In genomic region chr16:70370924-70371323, GRCh38 we compare ENCODE assay signal across 24 cellular contexts. TPM values are rescaled to one million over a fixed set of nuclear protein-coding genes. Genes with fewer than 3 reads are reported as not detected.
DNase-seq lines count a peak whose midpoint lies in the region; ATAC-seq and TF ChIP-seq lines count a peak whose summit lies in the region.
"Had no signal": no experiment of that assay in that cellular context is flagged by ENCODE, and none has a peak within 500 bp of the region (broad histone marks: within the 10 kb centered on the region; RNA-seq: fewer than 3 reads in every experiment).

No MANE protein-coding gene starts in this region.

- WGBS in esophagus squamous epithelium, 2 donors: 89 to 91% methylated on average over 10 of the region's 10 CpGs

- H3K4me3 ChIP-seq in CD8-positive, alpha-beta T cell (ENCODE audit: low read depth, low read length): no peak overlapping the region
- no peak overlapping the region for H3K4me3 ChIP-seq in gastrocnemius medialis
- no peak overlapping the region for H3K4me3 ChIP-seq in esophagus squamous epithelium
- H3K4me3 ChIP-seq: GM12878, PC-9, SJSA1 had no signal

- H3K27ac Mint-ChIP-seq in CD8-positive, alpha-beta T cell: peak overlapping the region; percentile 55
- H3K27ac Mint-ChIP-seq in HFFc6 (peak overlapping the region; percentile 42; the same call in 1 of the 2 replicates), chondrocyte (ENCODE audit: unreplicated experiment) (peak overlapping the region; percentile 38)
- no peak overlapping the region for H3K27ac Mint-ChIP-seq in stimulated activated effector memory CD8-positive, alpha-beta T cell treated with anti-CD3 and anti-CD28 coated beads, Interleukin-12 subunit alpha, Interleukin-12 subunit beta, amount 100 ng/mL, for 72 hours

- TF ChIP-seq POLR2A in gastrocnemius medialis (IDR thresholded peaks at IDR 0.05) (no peak), esophagus squamous epithelium (IDR thresholded peaks at IDR 0.05) (no peak)

- no peak for TF ChIP-seq CTCF in CD8-positive, alpha-beta T cell (IDR thresholded peaks at IDR 0.05)
- TF ChIP-seq CTCF in HFFc6 (IDR thresholded peaks at IDR 0.05) (no peak), chondrocyte (IDR thresholded peaks at IDR 0.05) (no peak), gastrocnemius medialis (IDR thresholded peaks at IDR 0.05 in 4 of 5, conservative IDR thresholded peaks at IDR 0.05 in 1 of 5) (no peak), esophagus squamous epithelium (IDR thresholded peaks at IDR 0.05) (no peak)

- H3K9me3 Mint-ChIP-seq in CD8-positive, alpha-beta T cell: no peaks in the 10 kb centered on the region
- H3K9me3 Mint-ChIP-seq in HFFc6 (no peaks in the 10 kb centered on the region), chondrocyte (ENCODE audit: low read depth) (no peaks in the 10 kb centered on the region)
- H3K9me3 Mint-ChIP-seq in stimulated activated effector memory CD8-positive, alpha-beta T cell treated with anti-CD3 and anti-CD28 coated beads, Interleukin-12 subunit alpha, Interleukin-12 subunit beta, amount 100 ng/mL, for 72 hours: no peaks in the 10 kb centered on the region
- H3K9me3 Mint-ChIP-seq: CD4-positive, alpha-beta memory T cell had no signal

- no peaks in the 10 kb centered on the region for H3K9me3 ChIP-seq in CD8-positive, alpha-beta T cell (ENCODE audit: low read length)
- no peaks in the 10 kb centered on the region for H3K9me3 ChIP-seq in gastrocnemius medialis
- no peaks in the 10 kb centered on the region for H3K9me3 ChIP-seq in esophagus squamous epithelium
- H3K9me3 ChIP-seq: Caco-2, SJSA1 had no signal

- peaks cover 9% of the 10 kb centered on the region for H3K4me1 Mint-ChIP-seq in CD8-positive, alpha-beta T cell (ENCODE audit: low read depth)
- H3K4me1 Mint-ChIP-seq in HFFc6 (ENCODE audit: low read depth) (0 out of 2 replicates have a peak, but pooled peaks cover 5% of the 10 kb centered on the region), chondrocyte (ENCODE audit: low read depth) (peaks cover 6% of the 10 kb centered on the region)
- no peaks in the 10 kb centered on the region for H3K4me1 Mint-ChIP-seq in stimulated activated effector memory CD8-positive, alpha-beta T cell treated with anti-CD3 and anti-CD28 coated beads, Interleukin-12 subunit alpha, Interleukin-12 subunit beta, amount 100 ng/mL, for 72 hours

- no peak overlapping the region for H3K4me3 Mint-ChIP-seq in CD8-positive, alpha-beta T cell
- H3K4me3 Mint-ChIP-seq in HFFc6: no peak overlapping the region
- no peak overlapping the region for H3K4me3 Mint-ChIP-seq in chondrocyte (ENCODE audit: unreplicated experiment)
- H3K4me3 Mint-ChIP-seq in stimulated activated effector memory CD8-positive, alpha-beta T cell treated with anti-CD3 and anti-CD28 coated beads, Interleukin-12 subunit alpha, Interleukin-12 subunit beta, amount 100 ng/mL, for 72 hours: no peak overlapping the region

- DNase-seq in CD8-positive, alpha-beta T cell: no peak
- DNase-seq in HFFc6 (no peak), chondrocyte (ENCODE audit: low spot score) (no peak), gastrocnemius medialis (peak; percentile 60 to 64), esophagus squamous epithelium (lab: John Stamatoyannopoulos, UW) (no peak), DMS114 treated with DMSO at 0.1 percent for 48 hours (lab: John Stamatoyannopoulos, UW; ENCODE audit: unreplicated experiment) (no peak)
- no peak for DNase-seq in stimulated activated effector memory CD8-positive, alpha-beta T cell treated with anti-CD3 and anti-CD28 coated beads, Interleukin-12 subunit alpha, Interleukin-12 subunit beta, amount 100 ng/mL, for 72 hours (ENCODE audit: low spot score in 2 of 2)
- DNase-seq: Caco-2; CD4-positive, alpha-beta memory T cell; DMS79; EL; GDM1; HCEC 1CT; IMR-90; MM.1S; NCI-H2029; NCI-H446; NCI-H524 treated with DMSO at 0.1 percent for 48 hours; NCI-H774; NK-92 treated with Interleukin-12 subunit alpha and Interleukin-12 subunit beta, amount 100 ng/mL, for 24 hours; PC-9 had no signal

- peaks cover 15% of the 10 kb centered on the region for H3K36me3 ChIP-seq in CD8-positive, alpha-beta T cell (ENCODE audit: insufficient read depth, low read length)
- H3K36me3 ChIP-seq in gastrocnemius medialis: peaks cover 0 to 56% of the 10 kb centered on the region in 2 donors
- peaks cover 12 to 91% (median 27%) of the 10 kb centered on the region in 3 donors for H3K36me3 ChIP-seq in esophagus squamous epithelium

- H3K36me3 Mint-ChIP-seq in CD8-positive, alpha-beta T cell: peaks cover 63% of the 10 kb centered on the region
- H3K36me3 Mint-ChIP-seq in HFFc6 (ENCODE audit: low read depth) (peaks cover 38% of the 10 kb centered on the region), chondrocyte (ENCODE audit: low read depth) (peaks cover 30% of the 10 kb centered on the region)
- H3K36me3 Mint-ChIP-seq in stimulated activated effector memory CD8-positive, alpha-beta T cell treated with anti-CD3 and anti-CD28 coated beads, Interleukin-12 subunit alpha, Interleukin-12 subunit beta, amount 100 ng/mL, for 72 hours: peaks cover 100% of the 10 kb centered on the region

- peaks cover 7% of the 10 kb centered on the region for H3K4me1 ChIP-seq in CD8-positive, alpha-beta T cell (ENCODE audit: insufficient read depth, low read length)
- H3K4me1 ChIP-seq in gastrocnemius medialis (peaks cover 7 to 12% of the 10 kb centered on the region in 2 donors), esophagus squamous epithelium (peaks cover 0 to 13% (median 9%) of the 10 kb centered on the region in 3 donors)
- H3K4me1 ChIP-seq: Caco-2, SJSA1 had no signal

- H3K27ac ChIP-seq in CD8-positive, alpha-beta T cell (ENCODE audit: low read depth, low read length): no peak overlapping the region
- H3K27ac ChIP-seq in gastrocnemius medialis (peak overlapping the region; percentile 50 to 88 (median 72)), esophagus squamous epithelium (no peak overlapping the region)
- H3K27ac ChIP-seq: KMS-11, PC-9, SJSA1 had no signal

- ATAC-seq in CD8-positive, alpha-beta T cell: no peak
- ATAC-seq in gastrocnemius medialis: peak; percentile 65 to 87
- no peak for ATAC-seq in stimulated activated effector memory CD8-positive, alpha-beta T cell treated with anti-CD3 and anti-CD28 coated beads, Interleukin-12 subunit alpha, Interleukin-12 subunit beta, amount 100 ng/mL, for 72 hours

- POLR2A ChIA-PET in CD8-positive, alpha-beta T cell (lab: Charles Lee): interaction anchor here (1.7 kb wide), 1 partner anchor 9 kb away, joined by 14 read pairs; no protein-coding TSS in a partner anchor

- no peaks in the 10 kb centered on the region for H3K27me3 Mint-ChIP-seq in CD8-positive, alpha-beta T cell (ENCODE audit: low read depth)
- H3K27me3 Mint-ChIP-seq in HFFc6 (ENCODE audit: insufficient read depth): peaks cover 4% of the 10 kb centered on the region
- H3K27me3 Mint-ChIP-seq in chondrocyte (ENCODE audit: low read depth): no peaks in the 10 kb centered on the region
- H3K27me3 Mint-ChIP-seq: CD4-positive, alpha-beta memory T cell had no signal

- in situ Hi-C loops in gastrocnemius medialis (cut with MboI; ENCODE audit: low sequenced_read_pairs in 4 of 4): loop anchor here in 3 of 4 donors (25.0 kb wide), 2 partner anchors 266 to 291 kb away; partner anchors contain the start of gene IL34 (in 1 of the 3)

- intact Hi-C loops in CD8-positive, alpha-beta T cell (cut with DNase I, micrococcal nuclease): loop anchor here in 1 of 2 experiments (1.0 kb wide), 1 partner anchor 9 kb away; no protein-coding TSS in a partner anchor
- intact Hi-C loops in gastrocnemius medialis (cut with DNase I; ENCODE audit: low total_unique reads) (loop anchor here (2.0 to 5.0 kb wide), 2 partner anchors 101 to 282 kb away; no protein-coding TSS in a partner anchor), esophagus squamous epithelium (cut with DNase I) (loop anchor here (10.0 kb wide), 1 partner anchor 84 kb away; the partner anchor contains the start of gene FCSK)

- no peaks in the 10 kb centered on the region for H3K27me3 ChIP-seq in CD8-positive, alpha-beta T cell (ENCODE audit: insufficient read depth, low read length)
- no peaks in the 10 kb centered on the region for H3K27me3 ChIP-seq in gastrocnemius medialis
- no peaks in the 10 kb centered on the region for H3K27me3 ChIP-seq in esophagus squamous epithelium
- H3K27me3 ChIP-seq: SJSA1 had no signal

- CTCF ChIA-PET in CD8-positive, alpha-beta T cell (lab: Charles Lee): no interaction called here

RNA-seq across cellular contexts. Expression of gene DDX19A, which starts 24.2 kb away (rescaled TPM):
- total RNA-seq in CD8-positive, alpha-beta T cell: 10 to 100 TPM; 54.0 to 62.3 TPM
- 10 to 100 TPM; 40.1 to 50.9 (median 43.8) TPM for total RNA-seq in HFFc6 (2021; fragmentation: NEBNext Ultra II Directional; extraction: Animal tissue kit (Norgen Biotek cat#: 25700))
- total RNA-seq in chondrocyte (32.4 to 48.3 TPM (median 34.0 TPM) in 3 replicates), gastrocnemius medialis (100 to 1,000 TPM in 2 of 4 donors, 10 to 100 TPM in 2; 44.6 to 112 (median 88.1) TPM), esophagus squamous epithelium (10 to 100 TPM; 24.6 to 38.9 (median 35.9) TPM)

Comparison
In these comparisons a context has a peak if more than half of its experiments do, and no peak if none do; other contexts are left out.
1. ATAC-seq: peak in gastrocnemius medialis (2 of 2); none in CD8-positive, alpha-beta T cell (single experiment) and stimulated activated effector memory CD8-positive, alpha-beta T cell treated with anti-CD3 and anti-CD28 coated beads, Interleukin-12 subunit alpha, Interleukin-12 subunit beta, amount 100 ng/mL, for 72 hours (single experiment).
2. DNase-seq: peak in gastrocnemius medialis (2 of 2); none in CD8-positive, alpha-beta T cell (0 of 7), HFFc6 (single experiment), chondrocyte (single experiment), stimulated activated effector memory CD8-positive, alpha-beta T cell treated with anti-CD3 and anti-CD28 coated beads, Interleukin-12 subunit alpha, Interleukin-12 subunit beta, amount 100 ng/mL, for 72 hours (0 of 2), esophagus squamous epithelium (single experiment) and DMS114 treated with DMSO at 0.1 percent for 48 hours (single experiment).
3. H3K27ac ChIP-seq: peak in gastrocnemius medialis (4 of 4); none in CD8-positive, alpha-beta T cell (single experiment) and esophagus squamous epithelium (0 of 4).